1 cellular context compared by ENCODE assay signal in the genomic region with DNA sequence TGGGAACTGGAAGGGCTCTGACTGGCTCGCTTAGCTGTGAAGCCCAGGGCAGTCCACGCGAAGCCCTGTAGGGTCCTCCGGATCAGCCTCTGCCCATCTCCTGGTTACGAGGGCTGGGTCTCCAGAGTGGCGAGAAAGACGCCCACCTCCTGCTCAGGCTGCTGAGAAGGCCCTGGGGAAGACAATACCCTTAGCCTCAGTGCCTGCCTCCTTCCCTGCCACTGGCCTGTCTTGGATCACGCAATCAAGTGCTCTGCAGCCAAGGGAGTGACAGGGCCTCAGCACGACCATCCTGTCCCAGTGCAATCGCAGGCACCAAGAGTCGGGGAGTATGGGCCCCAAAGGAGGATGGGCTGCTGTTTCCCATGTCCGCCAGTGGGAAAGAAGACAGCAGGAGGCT.
TF ChIP-seq lines count a peak whose summit lies in the region.

No MANE protein-coding gene starts in this region.

TF ChIP-seq in IMR-90, 13 proteins besides CTCF, POLR2A, EP300 and RAD21:
- TF ChIP-seq MAFK (IDR thresholded peaks at IDR 0.05; ENCODE audit: low read depth, low read length) (no peak), ELK1 (IDR thresholded peaks at IDR 0.05; ENCODE audit: borderline replicate concordance, low read depth, low read length) (no peak), RCOR1 (IDR thresholded peaks at IDR 0.05; ENCODE audit: insufficient replicate concordance, low read length) (no peak), CEBPB (IDR thresholded peaks at IDR 0.05; ENCODE audit: low read depth, low read length) (no peak), FOS (IDR thresholded peaks at IDR 0.05; ENCODE audit: low read depth, low read length) (no peak), USF2 (IDR thresholded peaks at IDR 0.05; ENCODE audit: low read depth, low read length) (no peak), MAZ (IDR thresholded peaks at IDR 0.05; ENCODE audit: borderline replicate concordance, low read depth, low read length) (no peak), MXI1 (IDR thresholded peaks at IDR 0.05; ENCODE audit: borderline replicate concordance, low read depth, low read length) (no peak), CHD1 (IDR thresholded peaks at IDR 0.05; ENCODE audit: low read depth, low read length) (no peak), NFE2L2 (IDR thresholded peaks at IDR 0.05; ENCODE audit: low read depth, low read length) (no peak), RFX5 (IDR thresholded peaks at IDR 0.05; ENCODE audit: low read depth, low read length) (no peak), BHLHE40 (IDR thresholded peaks at IDR 0.05; ENCODE audit: low read depth, low read length) (no peak), SMC3 (IDR thresholded peaks at IDR 0.05; ENCODE audit: low read depth, low read length) (no peak)
